Comparison of ENCODE assay signal across 2 cellular contexts in genomic region chr5:54251981-54252380, GRCh38.
TF ChIP-seq lines count a peak whose summit lies in the region.

No MANE protein-coding gene starts in this region.

TF ChIP-seq in K562, 482 proteins besides CTCF, POLR2A, EP300 and RAD21 (continued from another document and continues in another):
- TF ChIP-seq HINFP (tag; conservative IDR thresholded peaks at IDR 0.05; ENCODE audit: low read depth) (no peak), ELF1 (tag; IDR thresholded peaks at IDR 0.05) (no peak), SMARCA4 (IDR thresholded peaks at IDR 0.05) (0 out of 2 replicates have a peak, but pooled peaks have one; percentile 13), CREBBP (IDR thresholded peaks at IDR 0.05; ENCODE audit: low read depth, low read length) (no peak), TCF3 (CRISPR knock-in tag; IDR thresholded peaks at IDR 0.05) (0 out of 2 replicates have a peak, but pooled peaks have one; percentile 11), NBN (IDR thresholded peaks at IDR 0.05; ENCODE audit: low read depth) (no peak), CBFA2T3 (IDR thresholded peaks at IDR 0.05) (peak; percentile 47), ZNF140 (CRISPR knock-in tag; IDR thresholded peaks at IDR 0.05) (no peak), ZNF3 (CRISPR knock-in tag; IDR thresholded peaks at IDR 0.05) (no peak), ZBTB5 (IDR thresholded peaks at IDR 0.05) (no peak)
- TF ChIP-seq, protein P1, sequence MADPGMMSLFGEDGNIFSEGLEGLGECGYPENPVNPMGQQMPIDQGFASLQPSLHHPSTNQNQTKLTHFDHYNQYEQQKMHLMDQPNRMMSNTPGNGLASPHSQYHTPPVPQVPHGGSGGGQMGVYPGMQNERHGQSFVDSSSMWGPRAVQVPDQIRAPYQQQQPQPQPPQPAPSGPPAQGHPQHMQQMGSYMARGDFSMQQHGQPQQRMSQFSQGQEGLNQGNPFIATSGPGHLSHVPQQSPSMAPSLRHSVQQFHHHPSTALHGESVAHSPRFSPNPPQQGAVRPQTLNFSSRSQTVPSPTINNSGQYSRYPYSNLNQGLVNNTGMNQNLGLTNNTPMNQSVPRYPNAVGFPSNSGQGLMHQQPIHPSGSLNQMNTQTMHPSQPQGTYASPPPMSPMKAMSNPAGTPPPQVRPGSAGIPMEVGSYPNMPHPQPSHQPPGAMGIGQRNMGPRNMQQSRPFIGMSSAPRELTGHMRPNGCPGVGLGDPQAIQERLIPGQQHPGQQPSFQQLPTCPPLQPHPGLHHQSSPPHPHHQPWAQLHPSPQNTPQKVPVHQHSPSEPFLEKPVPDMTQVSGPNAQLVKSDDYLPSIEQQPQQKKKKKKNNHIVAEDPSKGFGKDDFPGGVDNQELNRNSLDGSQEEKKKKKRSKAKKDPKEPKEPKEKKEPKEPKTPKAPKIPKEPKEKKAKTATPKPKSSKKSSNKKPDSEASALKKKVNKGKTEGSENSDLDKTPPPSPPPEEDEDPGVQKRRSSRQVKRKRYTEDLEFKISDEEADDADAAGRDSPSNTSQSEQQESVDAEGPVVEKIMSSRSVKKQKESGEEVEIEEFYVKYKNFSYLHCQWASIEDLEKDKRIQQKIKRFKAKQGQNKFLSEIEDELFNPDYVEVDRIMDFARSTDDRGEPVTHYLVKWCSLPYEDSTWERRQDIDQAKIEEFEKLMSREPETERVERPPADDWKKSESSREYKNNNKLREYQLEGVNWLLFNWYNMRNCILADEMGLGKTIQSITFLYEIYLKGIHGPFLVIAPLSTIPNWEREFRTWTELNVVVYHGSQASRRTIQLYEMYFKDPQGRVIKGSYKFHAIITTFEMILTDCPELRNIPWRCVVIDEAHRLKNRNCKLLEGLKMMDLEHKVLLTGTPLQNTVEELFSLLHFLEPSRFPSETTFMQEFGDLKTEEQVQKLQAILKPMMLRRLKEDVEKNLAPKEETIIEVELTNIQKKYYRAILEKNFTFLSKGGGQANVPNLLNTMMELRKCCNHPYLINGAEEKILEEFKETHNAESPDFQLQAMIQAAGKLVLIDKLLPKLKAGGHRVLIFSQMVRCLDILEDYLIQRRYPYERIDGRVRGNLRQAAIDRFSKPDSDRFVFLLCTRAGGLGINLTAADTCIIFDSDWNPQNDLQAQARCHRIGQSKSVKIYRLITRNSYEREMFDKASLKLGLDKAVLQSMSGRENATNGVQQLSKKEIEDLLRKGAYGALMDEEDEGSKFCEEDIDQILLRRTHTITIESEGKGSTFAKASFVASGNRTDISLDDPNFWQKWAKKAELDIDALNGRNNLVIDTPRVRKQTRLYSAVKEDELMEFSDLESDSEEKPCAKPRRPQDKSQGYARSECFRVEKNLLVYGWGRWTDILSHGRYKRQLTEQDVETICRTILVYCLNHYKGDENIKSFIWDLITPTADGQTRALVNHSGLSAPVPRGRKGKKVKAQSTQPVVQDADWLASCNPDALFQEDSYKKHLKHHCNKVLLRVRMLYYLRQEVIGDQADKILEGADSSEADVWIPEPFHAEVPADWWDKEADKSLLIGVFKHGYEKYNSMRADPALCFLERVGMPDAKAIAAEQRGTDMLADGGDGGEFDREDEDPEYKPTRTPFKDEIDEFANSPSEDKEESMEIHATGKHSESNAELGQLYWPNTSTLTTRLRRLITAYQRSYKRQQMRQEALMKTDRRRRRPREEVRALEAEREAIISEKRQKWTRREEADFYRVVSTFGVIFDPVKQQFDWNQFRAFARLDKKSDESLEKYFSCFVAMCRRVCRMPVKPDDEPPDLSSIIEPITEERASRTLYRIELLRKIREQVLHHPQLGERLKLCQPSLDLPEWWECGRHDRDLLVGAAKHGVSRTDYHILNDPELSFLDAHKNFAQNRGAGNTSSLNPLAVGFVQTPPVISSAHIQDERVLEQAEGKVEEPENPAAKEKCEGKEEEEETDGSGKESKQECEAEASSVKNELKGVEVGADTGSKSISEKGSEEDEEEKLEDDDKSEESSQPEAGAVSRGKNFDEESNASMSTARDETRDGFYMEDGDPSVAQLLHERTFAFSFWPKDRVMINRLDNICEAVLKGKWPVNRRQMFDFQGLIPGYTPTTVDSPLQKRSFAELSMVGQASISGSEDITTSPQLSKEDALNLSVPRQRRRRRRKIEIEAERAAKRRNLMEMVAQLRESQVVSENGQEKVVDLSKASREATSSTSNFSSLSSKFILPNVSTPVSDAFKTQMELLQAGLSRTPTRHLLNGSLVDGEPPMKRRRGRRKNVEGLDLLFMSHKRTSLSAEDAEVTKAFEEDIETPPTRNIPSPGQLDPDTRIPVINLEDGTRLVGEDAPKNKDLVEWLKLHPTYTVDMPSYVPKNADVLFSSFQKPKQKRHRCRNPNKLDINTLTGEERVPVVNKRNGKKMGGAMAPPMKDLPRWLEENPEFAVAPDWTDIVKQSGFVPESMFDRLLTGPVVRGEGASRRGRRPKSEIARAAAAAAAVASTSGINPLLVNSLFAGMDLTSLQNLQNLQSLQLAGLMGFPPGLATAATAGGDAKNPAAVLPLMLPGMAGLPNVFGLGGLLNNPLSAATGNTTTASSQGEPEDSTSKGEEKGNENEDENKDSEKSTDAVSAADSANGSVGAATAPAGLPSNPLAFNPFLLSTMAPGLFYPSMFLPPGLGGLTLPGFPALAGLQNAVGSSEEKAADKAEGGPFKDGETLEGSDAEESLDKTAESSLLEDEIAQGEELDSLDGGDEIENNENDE (IDR thresholded peaks at IDR 0.05; ENCODE audit: low read depth, low read length), result no peak

TF ChIP-seq in HEK293T, 16 proteins besides CTCF, POLR2A, EP300 and RAD21 (continued from another document):
- TF ChIP-seq ELF4 (IDR thresholded peaks at IDR 0.05) (no peak), CTBP1 (IDR thresholded peaks at IDR 0.05; ENCODE audit: borderline replicate concordance) (no peak), L3MBTL2 (conservative IDR thresholded peaks at IDR 0.05) (no peak), FOXM1 (IDR thresholded peaks at IDR 0.05; ENCODE audit: borderline replicate concordance) (no peak), LEF1 (IDR thresholded peaks at IDR 0.05; ENCODE audit: borderline replicate concordance) (no peak), SUZ12 (IDR thresholded peaks at IDR 0.05) (no peak), BHLHE40 (IDR thresholded peaks at IDR 0.05; ENCODE audit: borderline replicate concordance) (no peak), ARNT (IDR thresholded peaks at IDR 0.05) (no peak), TARDBP (IDR thresholded peaks at IDR 0.05) (no peak), NFRKB (IDR thresholded peaks at IDR 0.05) (no peak), ZNF384 (IDR thresholded peaks at IDR 0.05) (no peak)
- TF ChIP-seq, protein P2, sequence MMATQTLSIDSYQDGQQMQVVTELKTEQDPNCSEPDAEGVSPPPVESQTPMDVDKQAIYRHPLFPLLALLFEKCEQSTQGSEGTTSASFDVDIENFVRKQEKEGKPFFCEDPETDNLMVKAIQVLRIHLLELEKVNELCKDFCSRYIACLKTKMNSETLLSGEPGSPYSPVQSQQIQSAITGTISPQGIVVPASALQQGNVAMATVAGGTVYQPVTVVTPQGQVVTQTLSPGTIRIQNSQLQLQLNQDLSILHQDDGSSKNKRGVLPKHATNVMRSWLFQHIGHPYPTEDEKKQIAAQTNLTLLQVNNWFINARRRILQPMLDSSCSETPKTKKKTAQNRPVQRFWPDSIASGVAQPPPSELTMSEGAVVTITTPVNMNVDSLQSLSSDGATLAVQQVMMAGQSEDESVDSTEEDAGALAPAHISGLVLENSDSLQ (IDR thresholded peaks at IDR 0.05), result no peak
